1 cellular context compared by ENCODE assay signal in the genomic region with DNA sequence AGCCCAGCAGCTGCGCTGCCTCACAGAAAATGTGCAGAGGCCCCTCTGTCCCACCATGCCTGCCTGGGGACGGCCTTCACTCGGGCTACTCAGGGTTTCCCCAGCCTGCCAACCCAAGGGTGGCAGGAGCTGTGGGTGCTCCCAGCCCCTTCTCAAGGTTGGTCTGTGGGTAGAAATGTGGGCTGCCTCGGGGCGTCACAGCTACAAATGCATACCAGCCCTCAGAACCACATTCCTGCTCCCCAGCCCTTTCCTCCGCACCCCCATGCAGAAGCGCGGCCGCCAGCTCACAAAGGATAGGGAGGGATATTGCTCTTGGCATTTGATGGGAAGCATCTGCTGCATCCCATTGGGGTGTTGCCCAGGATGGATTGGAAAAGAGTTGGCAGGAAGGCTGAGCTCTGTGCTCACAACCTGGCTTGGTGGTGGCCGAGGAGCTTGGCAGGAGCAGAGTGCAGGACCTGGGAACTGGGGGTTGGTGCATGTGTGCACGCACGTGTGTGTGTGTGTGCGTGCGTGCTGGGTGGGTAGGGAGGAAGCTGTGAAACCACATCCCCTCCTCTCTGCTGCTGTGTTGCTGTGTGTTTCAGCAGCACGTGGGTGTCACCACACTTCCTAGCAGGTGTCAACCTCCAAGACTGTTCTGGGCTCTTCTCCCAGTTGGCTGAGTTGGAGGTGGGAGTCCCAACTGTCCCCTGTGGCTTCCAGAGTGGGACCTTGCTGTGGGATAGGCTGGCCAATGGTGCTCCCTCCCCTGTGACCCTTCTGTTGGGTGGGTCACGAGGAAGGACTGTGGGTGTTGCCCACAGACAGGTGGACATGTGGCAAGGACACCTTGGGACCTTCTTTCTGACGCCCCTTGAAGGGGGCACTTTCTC.
A peak's percentile ranks its signal among the peaks of the same experiment; 100 is the strongest.
TF ChIP-seq lines count a peak whose summit lies in the region.

No MANE protein-coding gene starts in this region.

TF ChIP-seq in GM12878, 131 proteins besides CTCF, POLR2A, EP300 and RAD21 (continued from another document and continues in another):
- TF ChIP-seq, protein P1, sequence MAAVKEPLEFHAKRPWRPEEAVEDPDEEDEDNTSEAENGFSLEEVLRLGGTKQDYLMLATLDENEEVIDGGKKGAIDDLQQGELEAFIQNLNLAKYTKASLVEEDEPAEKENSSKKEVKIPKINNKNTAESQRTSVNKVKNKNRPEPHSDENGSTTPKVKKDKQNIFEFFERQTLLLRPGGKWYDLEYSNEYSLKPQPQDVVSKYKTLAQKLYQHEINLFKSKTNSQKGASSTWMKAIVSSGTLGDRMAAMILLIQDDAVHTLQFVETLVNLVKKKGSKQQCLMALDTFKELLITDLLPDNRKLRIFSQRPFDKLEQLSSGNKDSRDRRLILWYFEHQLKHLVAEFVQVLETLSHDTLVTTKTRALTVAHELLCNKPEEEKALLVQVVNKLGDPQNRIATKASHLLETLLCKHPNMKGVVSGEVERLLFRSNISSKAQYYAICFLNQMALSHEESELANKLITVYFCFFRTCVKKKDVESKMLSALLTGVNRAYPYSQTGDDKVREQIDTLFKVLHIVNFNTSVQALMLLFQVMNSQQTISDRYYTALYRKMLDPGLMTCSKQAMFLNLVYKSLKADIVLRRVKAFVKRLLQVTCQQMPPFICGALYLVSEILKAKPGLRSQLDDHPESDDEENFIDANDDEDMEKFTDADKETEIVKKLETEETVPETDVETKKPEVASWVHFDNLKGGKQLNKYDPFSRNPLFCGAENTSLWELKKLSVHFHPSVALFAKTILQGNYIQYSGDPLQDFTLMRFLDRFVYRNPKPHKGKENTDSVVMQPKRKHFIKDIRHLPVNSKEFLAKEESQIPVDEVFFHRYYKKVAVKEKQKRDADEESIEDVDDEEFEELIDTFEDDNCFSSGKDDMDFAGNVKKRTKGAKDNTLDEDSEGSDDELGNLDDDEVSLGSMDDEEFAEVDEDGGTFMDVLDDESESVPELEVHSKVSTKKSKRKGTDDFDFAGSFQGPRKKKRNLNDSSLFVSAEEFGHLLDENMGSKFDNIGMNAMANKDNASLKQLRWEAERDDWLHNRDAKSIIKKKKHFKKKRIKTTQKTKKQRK (IDR thresholded peaks at IDR 0.05; ENCODE audit: low read depth, low read length): no peak
- TF ChIP-seq, protein P2, sequence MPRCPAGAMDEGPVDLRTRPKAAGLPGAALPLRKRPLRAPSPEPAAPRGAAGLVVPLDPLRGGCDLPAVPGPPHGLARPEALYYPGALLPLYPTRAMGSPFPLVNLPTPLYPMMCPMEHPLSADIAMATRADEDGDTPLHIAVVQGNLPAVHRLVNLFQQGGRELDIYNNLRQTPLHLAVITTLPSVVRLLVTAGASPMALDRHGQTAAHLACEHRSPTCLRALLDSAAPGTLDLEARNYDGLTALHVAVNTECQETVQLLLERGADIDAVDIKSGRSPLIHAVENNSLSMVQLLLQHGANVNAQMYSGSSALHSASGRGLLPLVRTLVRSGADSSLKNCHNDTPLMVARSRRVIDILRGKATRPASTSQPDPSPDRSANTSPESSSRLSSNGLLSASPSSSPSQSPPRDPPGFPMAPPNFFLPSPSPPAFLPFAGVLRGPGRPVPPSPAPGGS (IDR thresholded peaks at IDR 0.05; ENCODE audit: borderline replicate concordance, insufficient read depth, low read depth, low read length, poor library complexity, severe bottlenecking): peak; percentile 91
- TF ChIP-seq NR2C2 (IDR thresholded peaks at IDR 0.05; ENCODE audit: borderline replicate concordance, control insufficient read depth, insufficient read length, low read depth) (no peak), KLF5 (IDR thresholded peaks at IDR 0.05; ENCODE audit: partially characterized antibody) (no peak), MTA3 (IDR thresholded peaks at IDR 0.05; ENCODE audit: borderline replicate concordance, low read length) (no peak), ZZZ3 (IDR thresholded peaks at IDR 0.05; ENCODE audit: control insufficient read depth, insufficient read length, low read depth) (no peak), NR2C1 (IDR thresholded peaks at IDR 0.05) (peak; percentile 31), JUND (IDR thresholded peaks at IDR 0.05; ENCODE audit: low read depth, low read length) (peak; percentile 44; the same call in 1 of the 2 replicates), BRCA1 (IDR thresholded peaks at IDR 0.05; ENCODE audit: low read depth, low read length) (no peak), SUPT20H (IDR thresholded peaks at IDR 0.05; ENCODE audit: borderline replicate concordance, control insufficient read depth, low read depth, low read length) (no peak), MEF2B (IDR thresholded peaks at IDR 0.05; ENCODE audit: partially characterized antibody, poor library complexity, severe bottlenecking) (peak; percentile 96), IKZF1 (conservative IDR thresholded peaks at IDR 0.05) (peak; percentile 100), SREBF1 (IDR thresholded peaks at IDR 0.05; ENCODE audit: low read length) (no peak), SMAD1 (IDR thresholded peaks at IDR 0.05; ENCODE audit: low read depth, partially characterized antibody) (peak; percentile 33), ZNF622 (IDR thresholded peaks at IDR 0.05) (no peak), ESRRA (IDR thresholded peaks at IDR 0.05; ENCODE audit: low read length) (no peak), ATF7 (IDR thresholded peaks at IDR 0.05; ENCODE audit: low read depth) (peak; percentile 86), PML (IDR thresholded peaks at IDR 0.05; ENCODE audit: low read length) (no peak), TCF7 (IDR thresholded peaks at IDR 0.05; ENCODE audit: borderline replicate concordance) (no peak), ZNF274 (IDR thresholded peaks at IDR 0.05; ENCODE audit: insufficient read depth, insufficient read length) (no peak), HDAC2 (IDR thresholded peaks at IDR 0.05) (no peak), TCF3 (IDR thresholded peaks at IDR 0.05; ENCODE audit: borderline replicate concordance, insufficient read depth, low read depth, low read length) (peak; percentile 99), EED (IDR thresholded peaks at IDR 0.05; ENCODE audit: low read depth) (peak; percentile 99), DPF2 (IDR thresholded peaks at IDR 0.05) (peak; percentile 99), ETV6 (conservative IDR thresholded peaks at IDR 0.05 in 1 of 2, IDR thresholded peaks at IDR 0.05 in 1 of 2; ENCODE audit: borderline replicate concordance in 1 of 2, low read depth in 1 of 2) (peak in 1 of 2 experiments; percentile 98; a peak in 2 of 4 replicates), IKZF2 (IDR thresholded peaks at IDR 0.05) (peak; percentile 99 to 100), FOS (IDR thresholded peaks at IDR 0.05; ENCODE audit: borderline replicate concordance, extremely low read depth, insufficient read length) (no peak), KAT2A (conservative IDR thresholded peaks at IDR 0.05; ENCODE audit: control insufficient read depth, low read depth, low read length) (no peak), CHD4 (IDR thresholded peaks at IDR 0.05) (no peak), NR2F1 (conservative IDR thresholded peaks at IDR 0.05) (peak; percentile 90)
- TF ChIP-seq, protein P3, sequence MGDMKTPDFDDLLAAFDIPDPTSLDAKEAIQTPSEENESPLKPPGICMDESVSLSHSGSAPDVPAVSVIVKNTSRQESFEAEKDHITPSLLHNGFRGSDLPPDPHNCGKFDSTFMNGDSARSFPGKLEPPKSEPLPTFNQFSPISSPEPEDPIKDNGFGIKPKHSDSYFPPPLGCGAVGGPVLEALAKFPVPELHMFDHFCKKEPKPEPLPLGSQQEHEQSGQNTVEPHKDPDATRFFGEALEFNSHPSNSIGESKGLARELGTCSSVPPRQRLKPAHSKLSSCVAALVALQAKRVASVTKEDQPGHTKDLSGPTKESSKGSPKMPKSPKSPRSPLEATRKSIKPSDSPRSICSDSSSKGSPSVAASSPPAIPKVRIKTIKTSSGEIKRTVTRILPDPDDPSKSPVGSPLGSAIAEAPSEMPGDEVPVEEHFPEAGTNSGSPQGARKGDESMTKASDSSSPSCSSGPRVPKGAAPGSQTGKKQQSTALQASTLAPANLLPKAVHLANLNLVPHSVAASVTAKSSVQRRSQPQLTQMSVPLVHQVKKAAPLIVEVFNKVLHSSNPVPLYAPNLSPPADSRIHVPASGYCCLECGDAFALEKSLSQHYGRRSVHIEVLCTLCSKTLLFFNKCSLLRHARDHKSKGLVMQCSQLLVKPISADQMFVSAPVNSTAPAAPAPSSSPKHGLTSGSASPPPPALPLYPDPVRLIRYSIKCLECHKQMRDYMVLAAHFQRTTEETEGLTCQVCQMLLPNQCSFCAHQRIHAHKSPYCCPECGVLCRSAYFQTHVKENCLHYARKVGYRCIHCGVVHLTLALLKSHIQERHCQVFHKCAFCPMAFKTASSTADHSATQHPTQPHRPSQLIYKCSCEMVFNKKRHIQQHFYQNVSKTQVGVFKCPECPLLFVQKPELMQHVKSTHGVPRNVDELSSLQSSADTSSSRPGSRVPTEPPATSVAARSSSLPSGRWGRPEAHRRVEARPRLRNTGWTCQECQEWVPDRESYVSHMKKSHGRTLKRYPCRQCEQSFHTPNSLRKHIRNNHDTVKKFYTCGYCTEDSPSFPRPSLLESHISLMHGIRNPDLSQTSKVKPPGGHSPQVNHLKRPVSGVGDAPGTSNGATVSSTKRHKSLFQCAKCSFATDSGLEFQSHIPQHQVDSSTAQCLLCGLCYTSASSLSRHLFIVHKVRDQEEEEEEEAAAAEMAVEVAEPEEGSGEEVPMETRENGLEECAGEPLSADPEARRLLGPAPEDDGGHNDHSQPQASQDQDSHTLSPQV (IDR thresholded peaks at IDR 0.05): peak; percentile 71; the same call in 1 of the 2 replicates
- TF ChIP-seq, protein P4, sequence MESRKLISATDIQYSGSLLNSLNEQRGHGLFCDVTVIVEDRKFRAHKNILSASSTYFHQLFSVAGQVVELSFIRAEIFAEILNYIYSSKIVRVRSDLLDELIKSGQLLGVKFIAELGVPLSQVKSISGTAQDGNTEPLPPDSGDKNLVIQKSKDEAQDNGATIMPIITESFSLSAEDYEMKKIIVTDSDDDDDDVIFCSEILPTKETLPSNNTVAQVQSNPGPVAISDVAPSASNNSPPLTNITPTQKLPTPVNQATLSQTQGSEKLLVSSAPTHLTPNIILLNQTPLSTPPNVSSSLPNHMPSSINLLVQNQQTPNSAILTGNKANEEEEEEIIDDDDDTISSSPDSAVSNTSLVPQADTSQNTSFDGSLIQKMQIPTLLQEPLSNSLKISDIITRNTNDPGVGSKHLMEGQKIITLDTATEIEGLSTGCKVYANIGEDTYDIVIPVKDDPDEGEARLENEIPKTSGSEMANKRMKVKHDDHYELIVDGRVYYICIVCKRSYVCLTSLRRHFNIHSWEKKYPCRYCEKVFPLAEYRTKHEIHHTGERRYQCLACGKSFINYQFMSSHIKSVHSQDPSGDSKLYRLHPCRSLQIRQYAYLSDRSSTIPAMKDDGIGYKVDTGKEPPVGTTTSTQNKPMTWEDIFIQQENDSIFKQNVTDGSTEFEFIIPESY (IDR thresholded peaks at IDR 0.05): no peak
- TF ChIP-seq, protein P5, sequence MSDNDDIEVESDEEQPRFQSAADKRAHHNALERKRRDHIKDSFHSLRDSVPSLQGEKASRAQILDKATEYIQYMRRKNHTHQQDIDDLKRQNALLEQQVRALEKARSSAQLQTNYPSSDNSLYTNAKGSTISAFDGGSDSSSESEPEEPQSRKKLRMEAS (IDR thresholded peaks at IDR 0.05; ENCODE audit: low read depth, low read length): peak; percentile 98
- TF ChIP-seq, protein P6, sequence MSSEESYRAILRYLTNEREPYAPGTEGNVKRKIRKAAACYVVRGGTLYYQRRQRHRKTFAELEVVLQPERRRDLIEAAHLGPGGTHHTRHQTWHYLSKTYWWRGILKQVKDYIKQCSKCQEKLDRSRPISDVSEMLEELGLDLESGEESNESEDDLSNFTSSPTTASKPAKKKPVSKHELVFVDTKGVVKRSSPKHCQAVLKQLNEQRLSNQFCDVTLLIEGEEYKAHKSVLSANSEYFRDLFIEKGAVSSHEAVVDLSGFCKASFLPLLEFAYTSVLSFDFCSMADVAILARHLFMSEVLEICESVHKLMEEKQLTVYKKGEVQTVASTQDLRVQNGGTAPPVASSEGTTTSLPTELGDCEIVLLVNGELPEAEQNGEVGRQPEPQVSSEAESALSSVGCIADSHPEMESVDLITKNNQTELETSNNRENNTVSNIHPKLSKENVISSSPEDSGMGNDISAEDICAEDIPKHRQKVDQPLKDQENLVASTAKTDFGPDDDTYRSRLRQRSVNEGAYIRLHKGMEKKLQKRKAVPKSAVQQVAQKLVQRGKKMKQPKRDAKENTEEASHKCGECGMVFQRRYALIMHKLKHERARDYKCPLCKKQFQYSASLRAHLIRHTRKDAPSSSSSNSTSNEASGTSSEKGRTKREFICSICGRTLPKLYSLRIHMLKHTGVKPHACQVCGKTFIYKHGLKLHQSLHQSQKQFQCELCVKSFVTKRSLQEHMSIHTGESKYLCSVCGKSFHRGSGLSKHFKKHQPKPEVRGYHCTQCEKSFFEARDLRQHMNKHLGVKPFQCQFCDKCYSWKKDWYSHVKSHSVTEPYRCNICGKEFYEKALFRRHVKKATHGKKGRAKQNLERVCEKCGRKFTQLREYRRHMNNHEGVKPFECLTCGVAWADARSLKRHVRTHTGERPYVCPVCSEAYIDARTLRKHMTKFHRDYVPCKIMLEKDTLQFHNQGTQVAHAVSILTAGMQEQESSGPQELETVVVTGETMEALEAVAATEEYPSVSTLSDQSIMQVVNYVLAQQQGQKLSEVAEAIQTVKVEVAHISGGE (CRISPR knock-in tag; IDR thresholded peaks at IDR 0.05): no peak
- TF ChIP-seq, protein P7, sequence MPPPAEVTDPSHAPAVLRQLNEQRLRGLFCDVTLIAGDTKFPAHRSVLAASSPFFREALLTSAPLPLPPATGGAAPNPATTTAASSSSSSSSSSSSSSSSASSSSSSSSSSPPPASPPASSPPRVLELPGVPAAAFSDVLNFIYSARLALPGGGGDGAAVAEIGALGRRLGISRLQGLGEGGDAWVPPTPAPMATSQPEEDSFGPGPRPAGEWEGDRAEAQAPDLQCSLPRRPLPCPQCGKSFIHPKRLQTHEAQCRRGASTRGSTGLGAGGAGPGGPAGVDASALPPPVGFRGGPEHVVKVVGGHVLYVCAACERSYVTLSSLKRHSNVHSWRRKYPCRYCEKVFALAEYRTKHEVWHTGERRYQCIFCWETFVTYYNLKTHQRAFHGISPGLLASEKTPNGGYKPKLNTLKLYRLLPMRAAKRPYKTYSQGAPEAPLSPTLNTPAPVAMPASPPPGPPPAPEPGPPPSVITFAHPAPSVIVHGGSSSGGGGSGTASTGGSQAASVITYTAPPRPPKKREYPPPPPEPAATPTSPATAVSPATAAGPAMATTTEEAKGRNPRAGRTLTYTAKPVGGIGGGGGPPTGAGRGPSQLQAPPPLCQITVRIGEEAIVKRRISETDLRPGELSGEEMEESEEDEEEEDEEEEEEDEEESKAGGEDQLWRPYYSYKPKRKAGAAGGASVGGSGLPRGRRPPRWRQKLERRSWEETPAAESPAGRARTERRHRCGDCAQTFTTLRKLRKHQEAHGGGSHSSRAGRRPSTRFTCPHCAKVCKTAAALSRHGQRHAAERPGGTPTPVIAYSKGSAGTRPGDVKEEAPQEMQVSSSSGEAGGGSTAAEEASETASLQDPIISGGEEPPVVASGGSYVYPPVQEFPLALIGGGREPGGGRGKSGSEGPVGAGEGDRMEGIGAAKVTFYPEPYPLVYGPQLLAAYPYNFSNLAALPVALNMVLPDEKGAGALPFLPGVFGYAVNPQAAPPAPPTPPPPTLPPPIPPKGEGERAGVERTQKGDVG (CRISPR knock-in tag; IDR thresholded peaks at IDR 0.05): 0 out of 2 replicates have a peak, but pooled peaks have one; percentile 72
- TF ChIP-seq, protein P8, sequence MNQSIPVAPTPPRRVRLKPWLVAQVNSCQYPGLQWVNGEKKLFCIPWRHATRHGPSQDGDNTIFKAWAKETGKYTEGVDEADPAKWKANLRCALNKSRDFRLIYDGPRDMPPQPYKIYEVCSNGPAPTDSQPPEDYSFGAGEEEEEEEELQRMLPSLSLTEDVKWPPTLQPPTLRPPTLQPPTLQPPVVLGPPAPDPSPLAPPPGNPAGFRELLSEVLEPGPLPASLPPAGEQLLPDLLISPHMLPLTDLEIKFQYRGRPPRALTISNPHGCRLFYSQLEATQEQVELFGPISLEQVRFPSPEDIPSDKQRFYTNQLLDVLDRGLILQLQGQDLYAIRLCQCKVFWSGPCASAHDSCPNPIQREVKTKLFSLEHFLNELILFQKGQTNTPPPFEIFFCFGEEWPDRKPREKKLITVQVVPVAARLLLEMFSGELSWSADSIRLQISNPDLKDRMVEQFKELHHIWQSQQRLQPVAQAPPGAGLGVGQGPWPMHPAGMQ (IDR thresholded peaks at IDR 0.05; ENCODE audit: borderline replicate concordance): peak; percentile 46; the same call in 1 of the 2 replicates
